ENCODE assay signal across 11 cellular contexts in the genomic region with DNA sequence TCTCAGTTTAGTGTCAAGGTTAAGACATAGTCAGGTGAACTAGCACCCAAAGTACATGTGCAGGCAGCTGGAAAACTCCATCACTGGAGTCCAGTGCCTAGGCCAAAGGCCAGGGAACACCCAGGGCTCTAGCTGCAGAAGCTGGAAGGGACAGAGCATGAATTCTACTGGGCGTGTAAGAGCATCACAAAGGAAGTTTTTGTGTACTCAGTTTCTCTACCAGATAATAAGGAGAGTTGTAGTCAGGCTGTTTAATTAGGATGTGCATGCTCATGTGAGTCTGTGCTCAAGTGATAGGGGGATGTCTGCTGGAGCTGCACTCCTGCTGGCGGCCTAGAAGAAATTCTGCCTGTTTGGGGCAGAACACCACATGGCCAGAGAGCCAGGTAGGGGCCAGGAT. TPM values are rescaled to one million over a fixed set of nuclear protein-coding genes. Genes with fewer than 3 reads are reported as not detected.
DNase-seq lines count a peak whose midpoint lies in the region; ATAC-seq, FAIRE-seq and TF ChIP-seq lines count a peak whose summit lies in the region.
"Had no signal": no experiment of that assay in that cellular context is flagged by ENCODE, and none has a peak within 500 bp of the region (broad histone marks: within the 10 kb centered on the region; RNA-seq: fewer than 3 reads in every experiment).

No MANE protein-coding gene starts in this region.

- H3K27ac Mint-ChIP-seq in activated T-helper 1 cell treated with anti-CD3 and anti-CD28 coated beads, Interleukin-12 subunit alpha, Interleukin-12 subunit beta, Interleukin-2, Interleukin-4 antibody, amounts not matched to agents 30 ng/mL and 10 ng/mL and 1 ng/mL, durations not matched to agents 14 hours and 24 hours and 36 hours = no peak overlapping the region
- H3K27ac Mint-ChIP-seq in memory B cell = no peak overlapping the region
- H3K27ac Mint-ChIP-seq in stimulated activated naive B cell treated with anti-CD40 and anti-IgM and Interleukin-4, amounts not matched to agents 10 μg/mL and 1 μg/mL and 100 μg/mL, for 72 hours = no peak overlapping the region

- no peaks in the 10 kb centered on the region for H3K4me1 Mint-ChIP-seq in activated T-helper 1 cell treated with anti-CD3 and anti-CD28 coated beads, Interleukin-12 subunit alpha, Interleukin-12 subunit beta, Interleukin-2, Interleukin-4 antibody, amounts not matched to agents 30 ng/mL and 10 ng/mL and 1 ng/mL, durations not matched to agents 14 hours and 24 hours and 36 hours (ENCODE audit: low read depth)
- peaks cover 15% of the 10 kb centered on the region for H3K4me1 Mint-ChIP-seq in memory B cell
- H3K4me1 Mint-ChIP-seq in stimulated activated naive B cell treated with anti-CD40 and anti-IgM and Interleukin-4, amounts not matched to agents 10 μg/mL and 1 μg/mL and 100 μg/mL, for 72 hours = peaks cover 0 to 21% of the 10 kb centered on the region in 2 donors

- peak; percentile 38 for DNase-seq in Ammon's horn (ENCODE audit: low spot score)
- no peak for DNase-seq in HTR-8/SVneo (ENCODE audit: insufficient read length, low spot score)
- no peak for DNase-seq in activated T-helper 1 cell treated with anti-CD3 and anti-CD28 coated beads, Interleukin-12 subunit alpha, Interleukin-12 subunit beta, Interleukin-2, Interleukin-4 antibody, amounts not matched to agents 30 ng/mL and 10 ng/mL and 1 ng/mL, durations not matched to agents 14 hours and 24 hours and 36 hours (ENCODE audit: low spot score)
- DNase-seq in memory B cell (ENCODE audit: low spot score in 2 of 2) = no peak
- no peak for DNase-seq in vagina (ENCODE audit: extremely low spot score in 2 of 2)
- DNase-seq in stimulated activated naive B cell treated with anti-CD40 and anti-IgM and Interleukin-4, amounts not matched to agents 10 μg/mL and 1 μg/mL and 100 μg/mL, for 72 hours = no peak
- no peak for DNase-seq in lower lobe of right lung
- DNase-seq in prostate gland (ENCODE audit: low spot score) = no peak
- DNase-seq: mucosa of descending colon; stimulated activated CD4-positive, alpha-beta T cell treated with anti-CD3 and anti-CD28 coated beads, Interleukin-2, amount 100 ng/mL, for 24 hours; tibial artery had no signal

- peak overlapping the region; percentile 46 for H3K4me3 Mint-ChIP-seq in activated T-helper 1 cell treated with anti-CD3 and anti-CD28 coated beads, Interleukin-12 subunit alpha, Interleukin-12 subunit beta, Interleukin-2, Interleukin-4 antibody, amounts not matched to agents 30 ng/mL and 10 ng/mL and 1 ng/mL, durations not matched to agents 14 hours and 24 hours and 36 hours
- H3K4me3 Mint-ChIP-seq in memory B cell = peak overlapping the region; percentile 89
- H3K4me3 Mint-ChIP-seq in stimulated activated naive B cell treated with anti-CD40 and anti-IgM and Interleukin-4, amounts not matched to agents 10 μg/mL and 1 μg/mL and 100 μg/mL, for 72 hours = peak overlapping the region in 1 of 2 donors; percentile 97

- H3K4me1 ChIP-seq in vagina (peaks cover 22% of the 10 kb centered on the region), lower lobe of right lung (peaks cover 13% of the 10 kb centered on the region), prostate gland (replicated peaks) (no peaks in the 10 kb centered on the region)

- peak; percentile 49 for FAIRE-seq in HTR-8/SVneo (lab: Jason Lieb, UNC)

- H3K9me3 Mint-ChIP-seq in activated T-helper 1 cell treated with anti-CD3 and anti-CD28 coated beads, Interleukin-12 subunit alpha, Interleukin-12 subunit beta, Interleukin-2, Interleukin-4 antibody, amounts not matched to agents 30 ng/mL and 10 ng/mL and 1 ng/mL, durations not matched to agents 14 hours and 24 hours and 36 hours = no peaks in the 10 kb centered on the region
- no peaks in the 10 kb centered on the region for H3K9me3 Mint-ChIP-seq in memory B cell
- H3K9me3 Mint-ChIP-seq in stimulated activated naive B cell treated with anti-CD40 and anti-IgM and Interleukin-4, amounts not matched to agents 10 μg/mL and 1 μg/mL and 100 μg/mL, for 72 hours = peaks cover 0 to 4% of the 10 kb centered on the region in 2 donors

- H3K9me3 ChIP-seq in vagina = no peaks in the 10 kb centered on the region
- H3K9me3 ChIP-seq in lower lobe of right lung = no peaks in the 10 kb centered on the region
- H3K9me3 ChIP-seq in prostate gland = no peaks in the 10 kb centered on the region
- H3K9me3 ChIP-seq: mucosa of descending colon, tibial artery had no signal

- ATAC-seq in memory B cell (ENCODE audit: low read depth) (no peak), lower lobe of right lung (no peak)
- no peak for ATAC-seq in stimulated activated naive B cell treated with anti-CD40 and anti-IgM and Interleukin-4, amounts not matched to agents 10 μg/mL and 1 μg/mL and 100 μg/mL, for 72 hours (replicated peaks)
- ATAC-seq: mucosa of descending colon had no signal

- no peaks in the 10 kb centered on the region for H3K36me3 Mint-ChIP-seq in activated T-helper 1 cell treated with anti-CD3 and anti-CD28 coated beads, Interleukin-12 subunit alpha, Interleukin-12 subunit beta, Interleukin-2, Interleukin-4 antibody, amounts not matched to agents 30 ng/mL and 10 ng/mL and 1 ng/mL, durations not matched to agents 14 hours and 24 hours and 36 hours (ENCODE audit: low read depth)
- H3K36me3 Mint-ChIP-seq in memory B cell = peaks cover 2% of the 10 kb centered on the region
- H3K36me3 Mint-ChIP-seq in stimulated activated naive B cell treated with anti-CD40 and anti-IgM and Interleukin-4, amounts not matched to agents 10 μg/mL and 1 μg/mL and 100 μg/mL, for 72 hours = peaks cover 0 to 12% of the 10 kb centered on the region in 2 donors

- H3K27ac ChIP-seq in vagina (no peak overlapping the region), lower lobe of right lung (no peak overlapping the region), prostate gland (no peak overlapping the region)

- H3K27me3 Mint-ChIP-seq in activated T-helper 1 cell treated with anti-CD3 and anti-CD28 coated beads, Interleukin-12 subunit alpha, Interleukin-12 subunit beta, Interleukin-2, Interleukin-4 antibody, amounts not matched to agents 30 ng/mL and 10 ng/mL and 1 ng/mL, durations not matched to agents 14 hours and 24 hours and 36 hours (ENCODE audit: insufficient read depth) = peaks cover 4% of the 10 kb centered on the region
- peaks cover 4% of the 10 kb centered on the region for H3K27me3 Mint-ChIP-seq in memory B cell
- peaks cover 0 to 10% of the 10 kb centered on the region in 2 donors for H3K27me3 Mint-ChIP-seq in stimulated activated naive B cell treated with anti-CD40 and anti-IgM and Interleukin-4, amounts not matched to agents 10 μg/mL and 1 μg/mL and 100 μg/mL, for 72 hours

- H3K27me3 ChIP-seq in vagina (no peaks in the 10 kb centered on the region), lower lobe of right lung (ENCODE audit: low read depth) (no peaks in the 10 kb centered on the region), prostate gland (replicated peaks; ENCODE audit: insufficient read depth) (no peaks in the 10 kb centered on the region)
- H3K27me3 ChIP-seq: tibial artery had no signal

- H3K36me3 ChIP-seq in vagina = no peaks in the 10 kb centered on the region
- H3K36me3 ChIP-seq in lower lobe of right lung = peaks cover 3% of the 10 kb centered on the region
- no peaks in the 10 kb centered on the region for H3K36me3 ChIP-seq in prostate gland

- H3K4me3 ChIP-seq in vagina (no peak overlapping the region), lower lobe of right lung (no peak overlapping the region), prostate gland (no peak overlapping the region)
- H3K4me3 ChIP-seq: mucosa of descending colon had no signal

- TF ChIP-seq POLR2A in vagina (IDR thresholded peaks at IDR 0.05) (no peak), prostate gland (IDR thresholded peaks at IDR 0.05) (no peak)

- no peak for TF ChIP-seq CTCF in vagina (IDR thresholded peaks at IDR 0.05)
- TF ChIP-seq CTCF in lower lobe of right lung (IDR thresholded peaks at IDR 0.05) = no peak
- TF ChIP-seq CTCF in prostate gland (IDR thresholded peaks at IDR 0.05) = no peak

- intact Hi-C loops in activated T-helper 1 cell treated with anti-CD3 and anti-CD28 coated beads, Interleukin-12 subunit alpha, Interleukin-12 subunit beta, Interleukin-2, Interleukin-4 antibody, amounts not matched to agents 30 ng/mL and 10 ng/mL and 1 ng/mL, durations not matched to agents 14 hours and 24 hours and 36 hours (cut with micrococcal nuclease) = no loop called here
- intact Hi-C loops in vagina (cut with DNase I) (loop anchor here (2.0 kb wide), 1 partner anchor 57 kb away; no protein-coding TSS in a partner anchor), lower lobe of right lung (cut with DNase I) (no loop called here), prostate gland (cut with DNase I) (no loop called here)

- WGBS in prostate gland = 71% methylated on average over 2 of the region's 2 CpGs

RNA-seq across cellular contexts. Expression of gene L3MBTL1, which starts 8.1 kb away (rescaled TPM):
- total RNA-seq in activated T-helper 1 cell treated with anti-CD3 and anti-CD28 coated beads, Interleukin-12 subunit alpha, Interleukin-12 subunit beta, Interleukin-2, Interleukin-4 antibody, amounts not matched to agents 30 ng/mL and 10 ng/mL and 1 ng/mL, durations not matched to agents 14 hours and 24 hours and 36 hours = 8.7 and 8.9 TPM in 2 replicates
- total RNA-seq in vagina (20.9 TPM), lower lobe of right lung (10.5 TPM), prostate gland (10 to 100 TPM; 10.2 to 38.8 TPM)

RNA-seq across cellular contexts. Expression of gene SGK2, which starts 43.2 kb away (rescaled TPM):
- 0.17 TPM in 1 of 2 replicates, not detected in the other for total RNA-seq in activated T-helper 1 cell treated with anti-CD3 and anti-CD28 coated beads, Interleukin-12 subunit alpha, Interleukin-12 subunit beta, Interleukin-2, Interleukin-4 antibody, amounts not matched to agents 30 ng/mL and 10 ng/mL and 1 ng/mL, durations not matched to agents 14 hours and 24 hours and 36 hours
- total RNA-seq in vagina = 5.4 TPM
- 1.2 TPM for total RNA-seq in lower lobe of right lung
- 1 to 10 TPM in 1 of 2 donors, under 1 TPM in 1; 0.68 to 4.5 TPM for total RNA-seq in prostate gland

RNA-seq across cellular contexts. Expression of gene SRSF6, which starts 57.9 kb away (rescaled TPM):
- 207 and 219 TPM in 2 replicates for total RNA-seq in activated T-helper 1 cell treated with anti-CD3 and anti-CD28 coated beads, Interleukin-12 subunit alpha, Interleukin-12 subunit beta, Interleukin-2, Interleukin-4 antibody, amounts not matched to agents 30 ng/mL and 10 ng/mL and 1 ng/mL, durations not matched to agents 14 hours and 24 hours and 36 hours
- total RNA-seq in vagina = 112 TPM
- total RNA-seq in lower lobe of right lung = 145 TPM
- 100 to 1,000 TPM; 121 to 128 TPM for total RNA-seq in prostate gland
